ENCODE assay signal across 8 cellular contexts in the genomic region with DNA sequence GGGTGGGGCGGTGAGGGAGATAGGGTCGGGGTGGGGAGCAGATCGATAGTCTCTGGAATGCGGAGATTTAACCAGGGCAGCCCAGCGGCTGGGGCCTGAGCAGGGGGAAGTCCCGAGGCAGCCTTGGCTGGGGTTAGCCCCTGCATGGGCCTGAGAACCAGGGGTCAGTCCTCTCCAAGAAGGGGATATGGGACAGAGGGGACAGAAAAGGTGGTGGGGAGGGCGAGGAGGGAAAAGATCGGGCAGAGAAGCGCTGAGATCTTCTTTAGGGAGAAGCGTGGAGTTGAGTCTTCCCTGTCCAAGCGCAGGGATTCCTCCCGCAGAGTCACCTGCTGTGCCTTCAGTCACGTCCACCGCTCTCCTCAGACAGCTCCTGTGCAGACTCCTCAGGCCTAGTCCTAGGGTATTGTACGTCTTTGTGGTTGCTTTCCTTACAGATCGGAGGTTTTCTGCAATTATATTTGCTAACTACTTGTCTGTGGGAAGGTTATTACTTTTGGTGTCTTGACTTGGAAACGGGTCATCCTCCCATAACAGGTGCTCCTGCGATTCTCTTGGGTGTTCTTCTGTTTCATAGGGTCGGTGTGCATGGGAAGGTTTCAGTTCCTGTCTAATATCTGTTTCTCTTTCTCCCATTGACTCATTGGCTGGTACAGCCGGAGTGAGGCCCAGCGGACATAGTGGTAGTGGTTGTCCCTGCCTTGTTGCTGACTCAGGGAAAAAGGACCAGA. TPM values are rescaled to one million over a fixed set of nuclear protein-coding genes. Genes with fewer than 3 reads are reported as not detected.
DNase-seq lines count a peak whose midpoint lies in the region; ATAC-seq and TF ChIP-seq lines count a peak whose summit lies in the region.

No MANE protein-coding gene starts in this region.

- H3K27me3 Mint-ChIP-seq in Caco-2 (ENCODE audit: insufficient read depth, unreplicated experiment) = peaks cover 4% of the 10 kb centered on the region

- no TSS peak for BruUV-seq in Caco-2 (replicated peaks; lab: Mats Ljungman, UMichigan)

- no peak overlapping the region for H3K27ac Mint-ChIP-seq in Caco-2 (ENCODE audit: unreplicated experiment)

- H3K4me3 Mint-ChIP-seq in Caco-2 (ENCODE audit: unreplicated experiment) = no peak overlapping the region

- H3K27me3 ChIP-seq in ascending aorta = no peaks in the 10 kb centered on the region
- H3K27me3 ChIP-seq in Caco-2 (replicated peaks; ENCODE audit: control insufficient read depth, insufficient read depth, low read length) = no peaks in the 10 kb centered on the region

- ATAC-seq in HG03159 (IDR thresholded peaks at IDR 0.05; ENCODE audit: unreplicated experiment) (peak; percentile 70), HG02970 (IDR thresholded peaks at IDR 0.05; ENCODE audit: low FRiP score, unreplicated experiment) (no peak)

- no peak for TF ChIP-seq CTCF in ascending aorta (IDR thresholded peaks at IDR 0.05)
- no peak for TF ChIP-seq CTCF in Caco-2 (IDR thresholded peaks at IDR 0.05; ENCODE audit: insufficient read depth in 1 of 2, low read depth in 1 of 2, low read length in 1 of 2, severe bottlenecking in 1 of 2, unreplicated experiment in 1 of 2)

- intact Hi-C loops in ascending aorta (cut with DNase I) = no loop called here
- intact Hi-C loops in Caco-2 (cut with micrococcal nuclease; ENCODE audit: unreplicated experiment) = no loop called here

- H3K9me3 ChIP-seq in ascending aorta (no peaks in the 10 kb centered on the region), Caco-2 (no peaks in the 10 kb centered on the region)

- H3K4me3 ChIP-seq in ascending aorta (peak overlapping the region; percentile 21 to 45), skin epidermis (peak overlapping the region; percentile 21 to 36 (median 29)), Caco-2 (ENCODE audit: low read depth, low read length) (no peak overlapping the region)

- no peaks in the 10 kb centered on the region for H3K36me3 Mint-ChIP-seq in Caco-2 (ENCODE audit: insufficient read depth, unreplicated experiment)

- no peaks in the 10 kb centered on the region for H3K36me3 ChIP-seq in ascending aorta
- H3K36me3 ChIP-seq in Caco-2 (ENCODE audit: control insufficient read depth, insufficient read depth, low read length) = no peaks in the 10 kb centered on the region

- POLR2A ChIA-PET in Caco-2 (lab: Charles Lee) = no interaction called here

- no peaks in the 10 kb centered on the region for H3K9me3 Mint-ChIP-seq in Caco-2 (ENCODE audit: unreplicated experiment)

- CTCF ChIA-PET in Caco-2 (lab: Charles Lee) = no interaction called here

- H3K4me1 ChIP-seq in ascending aorta (no peaks in the 10 kb centered on the region), Caco-2 (no peaks in the 10 kb centered on the region; the same call in 1 of the 2 replicates)

- no peaks in the 10 kb centered on the region for H3K4me1 Mint-ChIP-seq in Caco-2 (ENCODE audit: low read depth, unreplicated experiment)

- DNase-seq in CD1c-positive myeloid dendritic cell (ENCODE audit: extremely low spot score) = peak; percentile 64
- peak; percentile 72 for DNase-seq in GM19240 (ENCODE audit: insufficient read length, low spot score)
- no peak for DNase-seq in ascending aorta (ENCODE audit: low spot score in 2 of 2)
- no peak for DNase-seq in NCI-H526 (lab: John Stamatoyannopoulos, UW)
- DNase-seq in Caco-2 = no peak

- H3K27ac ChIP-seq in ascending aorta (peak overlapping the region in 1 of 2 donors; percentile 33), skin epidermis (peak overlapping the region in 15 of 21 experiments; percentile 36 to 89 (median 71))

RNA-seq across cellular contexts. Expression of a gene that starts 1.0 kb away (rescaled TPM):
- total RNA-seq in ascending aorta (21.9 TPM), Caco-2 (2022) (not detected in 2 replicates)

RNA-seq across cellular contexts. Expression of a gene that starts 35.5 kb away (rescaled TPM):
- total RNA-seq in ascending aorta (29.1 TPM), Caco-2 (2022) (75.0 and 83.2 TPM in 2 replicates)

Comparison
In these comparisons a context has a peak if more than half of its experiments do, and no peak if none do; other contexts are left out.
1. DNase-seq: peak in CD1c-positive myeloid dendritic cell (single experiment) and GM19240 (single experiment); none in ascending aorta (0 of 2), NCI-H526 (0 of 2) and Caco-2 (0 of 2).
2. RNA of a gene that starts 1.0 kb away (total RNA-seq): 21.9 TPM in ascending aorta (single experiment); not detected in Caco-2; every median in the first group is over 10 times any median in the second.